In the genomic region with DNA sequence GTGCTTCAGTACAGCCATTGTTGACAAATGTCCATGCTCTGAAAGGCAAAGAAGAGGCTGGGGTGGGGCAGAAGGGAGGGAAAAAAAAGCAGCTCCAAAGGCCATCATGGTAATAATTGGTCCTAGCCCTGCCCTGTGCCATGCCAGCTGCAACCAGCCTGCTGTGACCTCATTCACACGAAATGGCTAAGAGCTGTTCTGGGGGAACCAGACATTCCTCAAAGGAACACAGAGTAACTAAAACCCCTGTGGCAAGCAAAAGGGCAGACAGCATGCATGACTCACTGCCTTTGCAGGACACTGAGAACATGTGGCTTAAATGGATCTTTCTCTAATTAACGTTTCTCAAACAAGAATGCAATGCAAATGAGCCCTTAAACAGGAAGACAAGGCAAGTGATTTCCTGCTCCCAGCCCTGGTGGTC, we compare ENCODE assay signal across 11 cellular contexts. TPM values are rescaled to one million over a fixed set of nuclear protein-coding genes. Genes with fewer than 3 reads are reported as not detected.
DNase-seq lines count a peak whose midpoint lies in the region; ATAC-seq and TF ChIP-seq lines count a peak whose summit lies in the region.
"Had no signal": no experiment of that assay in that cellular context is flagged by ENCODE, and none has a peak within 500 bp of the region (broad histone marks: within the 10 kb centered on the region; RNA-seq: fewer than 3 reads in every experiment).

No MANE protein-coding gene starts in this region.

- no peaks in the 10 kb centered on the region for H3K36me3 ChIP-seq in PC-9 (ENCODE audit: low read depth)
- H3K36me3 ChIP-seq: adrenal gland had no signal

- H3K27me3 ChIP-seq in PC-9 (ENCODE audit: insufficient read depth, low read depth): no peaks in the 10 kb centered on the region
- H3K27me3 ChIP-seq: adrenal gland had no signal

- intact Hi-C loops in PC-9 (cut with micrococcal nuclease; ENCODE audit: unreplicated experiment): no loop called here
- intact Hi-C loops in activated CD8-positive, alpha-beta T cell treated with anti-CD3 and anti-CD28 coated beads for 36 hours (cut with micrococcal nuclease): no loop called here

- no peaks in the 10 kb centered on the region for H3K9me3 ChIP-seq in PC-9 (ENCODE audit: insufficient read depth, low read depth)
- H3K9me3 ChIP-seq: adrenal gland had no signal

- H3F3A ChIP-seq in PC-9 (ENCODE audit: insufficient read depth, low read depth): peaks cover 5% of the 10 kb centered on the region; the same call in 1 of the 2 replicates

- no peak overlapping the region for H2AFZ ChIP-seq in PC-9

- H3K27ac Mint-ChIP-seq in activated CD8-positive, alpha-beta T cell treated with anti-CD3 and anti-CD28 coated beads for 36 hours: no peak overlapping the region

- H3K4me3 ChIP-seq in PC-9 (no peak overlapping the region), foreskin fibroblast (ENCODE audit: low read depth in 1 of 2, low read length in 2 of 2) (no peak overlapping the region)
- H3K4me3 ChIP-seq: adrenal gland had no signal

- TF ChIP-seq CTCF in PC-9 (conservative IDR thresholded peaks at IDR 0.05) (no peak), foreskin fibroblast (IDR thresholded peaks at IDR 0.05; ENCODE audit: low read depth, low read length) (no peak)
- no peak for TF ChIP-seq CTCF in activated CD8-positive, alpha-beta T cell treated with anti-CD3 and anti-CD28 coated beads for 36 hours (IDR thresholded peaks at IDR 0.05)

- ATAC-seq in HG03095 (IDR thresholded peaks at IDR 0.05; ENCODE audit: unreplicated experiment) (no peak), HG03342 (IDR thresholded peaks at IDR 0.05; ENCODE audit: unreplicated experiment) (no peak)
- no peak for ATAC-seq in activated CD8-positive, alpha-beta T cell treated with anti-CD3 and anti-CD28 coated beads for 36 hours

- POLR2A ChIA-PET in PC-9 (lab: Charles Lee; ENCODE audit: unreplicated experiment): no interaction called here
- POLR2A ChIA-PET in activated CD8-positive, alpha-beta T cell treated with anti-CD3 and anti-CD28 coated beads for 36 hours (lab: Charles Lee): no interaction called here

- H3K27me3 Mint-ChIP-seq in activated CD8-positive, alpha-beta T cell treated with anti-CD3 and anti-CD28 coated beads for 36 hours: peaks cover 4% of the 10 kb centered on the region

- H3K4me3 Mint-ChIP-seq in activated CD8-positive, alpha-beta T cell treated with anti-CD3 and anti-CD28 coated beads for 36 hours: no peak overlapping the region

- no peaks in the 10 kb centered on the region for H3K9me2 ChIP-seq in PC-9 (ENCODE audit: insufficient read depth)

- BruUV-seq in PC-9 (replicated peaks; lab: Mats Ljungman, UMichigan): no TSS peak

- H3K4me2 ChIP-seq in PC-9: peak overlapping the region; percentile 31

- H3K4me1 ChIP-seq in PC-9 (replicated peaks; ENCODE audit: insufficient read depth): peaks cover 12% of the 10 kb centered on the region
- H3K4me1 ChIP-seq: adrenal gland had no signal

- no peak overlapping the region for H3K27ac ChIP-seq in PC-9

- no peaks in the 10 kb centered on the region for H4K20me1 ChIP-seq in PC-9 (ENCODE audit: insufficient read depth)

- CTCF ChIA-PET in PC-9 (lab: Charles Lee): no interaction called here
- CTCF ChIA-PET in activated CD8-positive, alpha-beta T cell treated with anti-CD3 and anti-CD28 coated beads for 36 hours (lab: Charles Lee): interaction anchor here (1.8 kb wide), 1 partner anchor 76 kb away, joined by 7 read pairs; no protein-coding TSS in a partner anchor

- H3K79me2 ChIP-seq in PC-9 (ENCODE audit: low read depth): no peaks in the 10 kb centered on the region

- no peaks in the 10 kb centered on the region for H3K4me1 Mint-ChIP-seq in activated CD8-positive, alpha-beta T cell treated with anti-CD3 and anti-CD28 coated beads for 36 hours (ENCODE audit: low read depth)

- DNase-seq in NCI-H510A treated with DMSO at 0.1 percent for 48 hours (lab: John Stamatoyannopoulos, UW): peak; percentile 8
- no peak for DNase-seq in NCI-H510A (lab: John Stamatoyannopoulos, UW)
- peak; percentile 31 to 69 for DNase-seq in PC-9
- DNase-seq in foreskin fibroblast: peak; percentile 78 to 88
- peak; percentile 21 for DNase-seq in smooth muscle cell of the brain vasculature (ENCODE audit: low read depth, low spot score)
- no peak for DNase-seq in activated CD8-positive, alpha-beta T cell treated with anti-CD3 and anti-CD28 coated beads for 36 hours
- DNase-seq: stimulated activated CD4-positive, alpha-beta T cell treated with anti-CD3 and anti-CD28 coated beads, Interleukin-15, amount 100 ng/mL, for 24 hours had no signal

- H3K9me3 Mint-ChIP-seq in activated CD8-positive, alpha-beta T cell treated with anti-CD3 and anti-CD28 coated beads for 36 hours: no peaks in the 10 kb centered on the region

- H3K36me3 Mint-ChIP-seq in activated CD8-positive, alpha-beta T cell treated with anti-CD3 and anti-CD28 coated beads for 36 hours (ENCODE audit: low read depth): no peaks in the 10 kb centered on the region

RNA-seq across cellular contexts. Expression of a gene that starts 42.3 kb away (rescaled TPM):
- not detected in 2 replicates for total RNA-seq in PC-9 (2021)
- not detected for total RNA-seq in activated CD8-positive, alpha-beta T cell treated with anti-CD3 and anti-CD28 coated beads for 36 hours

RNA-seq across cellular contexts. Expression of a gene that starts 46.0 kb away (rescaled TPM):
- total RNA-seq in PC-9 (2021): not detected in 2 replicates
- total RNA-seq in activated CD8-positive, alpha-beta T cell treated with anti-CD3 and anti-CD28 coated beads for 36 hours: under 1 TPM in 1 of 2 experiments, not detected in 1; 0.25 TPM
- total RNA-seq: urinary bladder had no signal

Comparison
In these comparisons a context has a peak if more than half of its experiments do, and no peak if none do; other contexts are left out.
1. DNase-seq: peak in NCI-H510A treated with DMSO at 0.1 percent for 48 hours (single experiment), PC-9 (2 of 2), foreskin fibroblast (2 of 2) and smooth muscle cell of the brain vasculature (single experiment); none in NCI-H510A (single experiment) and activated CD8-positive, alpha-beta T cell treated with anti-CD3 and anti-CD28 coated beads for 36 hours (single experiment).